27 cellular contexts compared by ENCODE assay signal in genomic region chr12:123790901-123791486, GRCh38. TPM values are rescaled to one million over a fixed set of nuclear protein-coding genes. Genes with fewer than 3 reads are reported as not detected.
DNase-seq lines count a peak whose midpoint lies in the region; ATAC-seq, FAIRE-seq and TF ChIP-seq lines count a peak whose summit lies in the region.
"Had no signal": no experiment of that assay in that cellular context is flagged by ENCODE, and none has a peak within 500 bp of the region (broad histone marks: within the 10 kb centered on the region; RNA-seq: fewer than 3 reads in every experiment).

No MANE protein-coding gene starts in this region.

- TF ChIP-seq POLR2A in HepG2 (IDR thresholded peaks at IDR 0.05; ENCODE audit: insufficient read depth in 1 of 2, low read depth in 2 of 2, low read length in 2 of 2): no peak
- no peak for TF ChIP-seq POLR2A in right lobe of liver (IDR thresholded peaks at IDR 0.05)
- TF ChIP-seq POLR2A in GM12878 (IDR thresholded peaks at IDR 0.05; ENCODE audit: low read depth, low read length): no peak

- no peaks in the 10 kb centered on the region for H3K4me1 Mint-ChIP-seq in stimulated activated memory B cell treated with anti-CD40 and anti-IgM and Interleukin-4, amounts not matched to agents 10 μg/mL and 1 μg/mL and 100 μg/mL, for 72 hours
- H3K4me1 Mint-ChIP-seq: B cell; CD4-positive, alpha-beta memory T cell; CD4-positive, CD25-positive, alpha-beta regulatory T cell; CD8-positive, alpha-beta memory T cell had no signal

- H3K79me2 ChIP-seq in HepG2 (ENCODE audit: insufficient read depth, low read length) (no peaks in the 10 kb centered on the region), GM12878 (ENCODE audit: control insufficient read depth, insufficient read depth, low read length) (no peaks in the 10 kb centered on the region), smooth muscle cell (ENCODE audit: low read depth) (no peaks in the 10 kb centered on the region)

- no peak for FAIRE-seq in HepG2 (lab: Jason Lieb, UNC)
- FAIRE-seq in GM12878 (lab: Jason Lieb, UNC): peak; percentile 13
- FAIRE-seq: A549, GM12891, GM19239 had no signal

- no peak for TF ChIP-seq EP300 in HepG2 (IDR thresholded peaks at IDR 0.05; ENCODE audit: low read depth in 2 of 2, low read length in 2 of 2)
- TF ChIP-seq EP300 in HepG2 (CRISPR knock-in tag; IDR thresholded peaks at IDR 0.05; ENCODE audit: borderline replicate concordance): no peak
- no peak for TF ChIP-seq EP300 in GM12878 (IDR thresholded peaks at IDR 0.05; ENCODE audit: borderline replicate concordance in 1 of 2, control insufficient read depth in 1 of 2, low read depth in 2 of 2, low read length in 2 of 2)

- H3K4me2 ChIP-seq in HepG2 (ENCODE audit: low read depth, low read length) (no peak overlapping the region), GM12878 (ENCODE audit: control insufficient read depth, insufficient read depth) (no peak overlapping the region), smooth muscle cell (no peak overlapping the region)
- H3K4me2 ChIP-seq: A549; BLaER1 treated with 17β-estradiol and CSF1 and Interleukin-3, amounts not matched to agents 10 nM and 100 nM had no signal

- intact Hi-C loops in HepG2 (cut with micrococcal nuclease; ENCODE audit: unreplicated experiment): no loop called here
- intact Hi-C loops in right lobe of liver (cut with DNase I): no loop called here
- intact Hi-C loops in GM12878 (cut with micrococcal nuclease; ENCODE audit: unreplicated experiment): no loop called here
- intact Hi-C loops in cardiac septum (cut with DNase I): no loop called here

- CTCF ChIA-PET in HepG2 (lab: Yijun Ruan, JAX; ENCODE audit: low intra/inter-chr PET ratio, low total read pairs) (no interaction called here), GM12878 (lab: Yijun Ruan, JAX) (no interaction called here)

- no TSS peak for BruUV-seq in HepG2 (replicated peaks; lab: Mats Ljungman, UMichigan)
- BruUV-seq in GM12878 (replicated peaks; lab: Mats Ljungman, UMichigan): no TSS peak

- no peaks in the 10 kb centered on the region for H3K36me3 ChIP-seq in HepG2 (replicated peaks in 1 of 2; ENCODE audit: control insufficient read depth in 1 of 2, insufficient read depth in 2 of 2, low read length in 2 of 2)
- H3K36me3 ChIP-seq in right lobe of liver: no peaks in the 10 kb centered on the region
- H3K36me3 ChIP-seq in GM12878 (ENCODE audit: control insufficient read depth in 2 of 2, insufficient read depth in 2 of 2, low read length in 1 of 2): no peaks in the 10 kb centered on the region
- H3K36me3 ChIP-seq in smooth muscle cell (ENCODE audit: low read depth): no peaks in the 10 kb centered on the region
- H3K36me3 ChIP-seq: BLaER1 treated with 17β-estradiol and CSF1 and Interleukin-3, amounts not matched to agents 10 nM and 100 nM had no signal

- H2AFZ ChIP-seq in HepG2 (ENCODE audit: low read length) (no peak overlapping the region), GM12878 (ENCODE audit: control insufficient read depth, low read depth, low read length) (no peak overlapping the region), smooth muscle cell (ENCODE audit: low read depth) (no peak overlapping the region)

- H3K27me3 ChIP-seq in HepG2 (ENCODE audit: control insufficient read depth in 1 of 2, insufficient read depth in 2 of 2, low read length in 2 of 2) (no peaks in the 10 kb centered on the region; a peak in 1 of 5 replicates), right lobe of liver (no peaks in the 10 kb centered on the region), GM12878 (replicated peaks in 1 of 2; ENCODE audit: control insufficient read depth in 2 of 2, insufficient read depth in 2 of 2, low read length in 1 of 2) (no peaks in the 10 kb centered on the region), smooth muscle cell (ENCODE audit: low read depth) (no peaks in the 10 kb centered on the region)
- H3K27me3 ChIP-seq: BLaER1 treated with 17β-estradiol and CSF1 and Interleukin-3, amounts not matched to agents 10 nM and 100 nM had no signal

- in situ Hi-C loops in HepG2 (cut with HindIII; ENCODE audit: extremely low pct_ligation_motif_present, low pct_unique_long_range_greater_than_20kb): no loop called here
- in situ Hi-C loops in GM12878 (cut with MboI): no loop called here

- no peak overlapping the region for H3K4me3 ChIP-seq in HepG2 (replicated peaks in 1 of 3; ENCODE audit: insufficient read depth in 1 of 3, low read depth in 2 of 3, low read length in 3 of 3)
- no peak overlapping the region for H3K4me3 ChIP-seq in right lobe of liver
- H3K4me3 ChIP-seq in GM12878: no peak overlapping the region
- no peak overlapping the region for H3K4me3 ChIP-seq in smooth muscle cell
- H3K4me3 ChIP-seq: A549; BLaER1 treated with 17β-estradiol and CSF1 and Interleukin-3, amounts not matched to agents 10 nM and 100 nM had no signal

- no peak overlapping the region for H3K27ac Mint-ChIP-seq in stimulated activated memory B cell treated with anti-CD40 and anti-IgM and Interleukin-4, amounts not matched to agents 10 μg/mL and 1 μg/mL and 100 μg/mL, for 72 hours
- H3K27ac Mint-ChIP-seq: B cell; CD4-positive, alpha-beta memory T cell; CD4-positive, CD25-positive, alpha-beta regulatory T cell had no signal

- peaks cover 6% of the 10 kb centered on the region for H3K9me3 Mint-ChIP-seq in stimulated activated memory B cell treated with anti-CD40 and anti-IgM and Interleukin-4, amounts not matched to agents 10 μg/mL and 1 μg/mL and 100 μg/mL, for 72 hours

- POLR2A ChIA-PET in HepG2 (lab: Yijun Ruan, JAX): no interaction called here
- POLR2A ChIA-PET in GM12878 (lab: Charles Lee): no interaction called here

- H3F3A ChIP-seq in smooth muscle cell (ENCODE audit: low read depth): no peaks in the 10 kb centered on the region

- RAD21 ChIA-PET in GM12878 (lab: Charles Lee; ENCODE audit: unreplicated experiment): no interaction called here

- H3K9me3 ChIP-seq in HepG2 (ENCODE audit: low read length) (no peaks in the 10 kb centered on the region), right lobe of liver (no peaks in the 10 kb centered on the region), GM12878 (replicated peaks; ENCODE audit: control insufficient read depth, insufficient read depth, low read length) (no peaks in the 10 kb centered on the region), smooth muscle cell (replicated peaks; ENCODE audit: low read depth) (no peaks in the 10 kb centered on the region)

- no peak overlapping the region for H3K4me3 Mint-ChIP-seq in stimulated activated memory B cell treated with anti-CD40 and anti-IgM and Interleukin-4, amounts not matched to agents 10 μg/mL and 1 μg/mL and 100 μg/mL, for 72 hours
- H3K4me3 Mint-ChIP-seq: B cell; CD4-positive, alpha-beta memory T cell; CD4-positive, CD25-positive, alpha-beta regulatory T cell; CD8-positive, alpha-beta memory T cell had no signal

- no peaks in the 10 kb centered on the region for H4K20me1 ChIP-seq in HepG2 (ENCODE audit: insufficient read depth, low read length)
- no peaks in the 10 kb centered on the region for H4K20me1 ChIP-seq in GM12878 (ENCODE audit: control insufficient read depth, insufficient read depth)
- H4K20me1 ChIP-seq in smooth muscle cell (ENCODE audit: low read depth): no peaks in the 10 kb centered on the region
- H4K20me1 ChIP-seq: BLaER1 treated with 17β-estradiol and CSF1 and Interleukin-3, amounts not matched to agents 10 nM and 100 nM had no signal

- WGBS in HepG2 (ENCODE audit: low lambda C conversion rate): 31% methylated on average over 4 of the region's 4 CpGs
- 58% methylated on average over 4 of the region's 4 CpGs for WGBS in right lobe of liver (ENCODE audit: insufficient coverage, low coverage, low lambda C conversion rate, missing lambda C conversion rate)
- 52% methylated on average over 4 of the region's 4 CpGs for WGBS in GM12878 (ENCODE audit: insufficient coverage, insufficient replicate concordance, low lambda C conversion rate, missing lambda C conversion rate)
- 79% methylated on average over 4 of the region's 4 CpGs for whole genome bisulfite sequencing in smooth muscle cell (ENCODE audit: low lambda C conversion rate)

- ATAC-seq in HepG2 (no peak), right lobe of liver (no peak), GM12878 (no peak)
- ATAC-seq in stimulated activated memory B cell treated with anti-CD40 and anti-IgM and Interleukin-4, amounts not matched to agents 10 μg/mL and 1 μg/mL and 100 μg/mL, for 72 hours: peak; percentile 54

- H3K27me3 Mint-ChIP-seq in stimulated activated memory B cell treated with anti-CD40 and anti-IgM and Interleukin-4, amounts not matched to agents 10 μg/mL and 1 μg/mL and 100 μg/mL, for 72 hours: no peaks in the 10 kb centered on the region
- H3K27me3 Mint-ChIP-seq: B cell; CD4-positive, alpha-beta memory T cell had no signal

- no peak overlapping the region for H3K9ac ChIP-seq in HepG2 (ENCODE audit: insufficient read depth, low read depth, low read length)
- H3K9ac ChIP-seq in GM12878 (ENCODE audit: control insufficient read depth, insufficient read depth, low read length): no peak overlapping the region
- H3K9ac ChIP-seq in smooth muscle cell (ENCODE audit: low read depth): no peak overlapping the region
- H3K9ac ChIP-seq: BLaER1 treated with 17β-estradiol and CSF1 and Interleukin-3, amounts not matched to agents 10 nM and 100 nM had no signal

- TF ChIP-seq CTCF in HepG2 (CRISPR knock-in tag; IDR thresholded peaks at IDR 0.05) (no peak), right lobe of liver (IDR thresholded peaks at IDR 0.05) (no peak), GM12878 (IDR thresholded peaks at IDR 0.05 in 2 of 3, conservative IDR thresholded peaks at IDR 0.05 in 1 of 3; ENCODE audit: control insufficient read depth in 2 of 3, extremely low read depth in 1 of 3, insufficient read depth in 1 of 3, low read depth in 3 of 3, low read length in 3 of 3) (no peak), smooth muscle cell (IDR thresholded peaks at IDR 0.05; ENCODE audit: borderline replicate concordance, insufficient read depth, poor library complexity, severe bottlenecking) (no peak)

- peaks cover 13% of the 10 kb centered on the region for H3K36me3 Mint-ChIP-seq in stimulated activated memory B cell treated with anti-CD40 and anti-IgM and Interleukin-4, amounts not matched to agents 10 μg/mL and 1 μg/mL and 100 μg/mL, for 72 hours
- H3K36me3 Mint-ChIP-seq: CD4-positive, alpha-beta memory T cell; CD4-positive, CD25-positive, alpha-beta regulatory T cell; CD8-positive, alpha-beta memory T cell had no signal

- DNase-seq in HepG2 (ENCODE audit: low spot score) (no peak), right lobe of liver (no peak), GM12878 (ENCODE audit: low read depth, low spot score) (no peak), left kidney (ENCODE audit: low read depth, low spot score) (peak; percentile 61), cardiac septum (ENCODE audit: low spot score) (no peak), smooth muscle cell (lab: John Stamatoyannopoulos, UW; ENCODE audit: unreplicated experiment) (no peak)
- no peak for DNase-seq in activated naive CD4-positive, alpha-beta T cell treated with Interleukin-2 at 50 U/mL for 16 hours
- DNase-seq: AML-193; CD4-positive, alpha-beta memory T cell; CD4-positive, CD25-positive, alpha-beta regulatory T cell; CD8-positive, alpha-beta memory T cell; COR-L47; DMS 273 treated with DMSO at 0.1 percent for 48 hours; DMS153; DMS53; DMS79; DND-41; EL; GDM1 had no signal

- no peaks in the 10 kb centered on the region for H3K4me1 ChIP-seq in HepG2 (ENCODE audit: insufficient read depth, low read length)
- no peaks in the 10 kb centered on the region for H3K4me1 ChIP-seq in right lobe of liver
- no peaks in the 10 kb centered on the region for H3K4me1 ChIP-seq in GM12878 (ENCODE audit: control insufficient read depth, insufficient read depth, low read length)
- no peaks in the 10 kb centered on the region for H3K4me1 ChIP-seq in smooth muscle cell (ENCODE audit: low read depth)
- H3K4me1 ChIP-seq: A549 had no signal

- H3K27ac ChIP-seq in HepG2 (ENCODE audit: extremely low read length, insufficient read depth, low read length) (no peak overlapping the region), right lobe of liver (no peak overlapping the region), GM12878 (ENCODE audit: control insufficient read depth, insufficient read depth) (no peak overlapping the region), smooth muscle cell (ENCODE audit: low read depth) (no peak overlapping the region)
- H3K27ac ChIP-seq: 22Rv1; A549; BLaER1 treated with 17β-estradiol and CSF1 and Interleukin-3, amounts not matched to agents 10 nM and 100 nM; C4-2B had no signal

- TF ChIP-seq RAD21 in HepG2 (CRISPR knock-in tag; IDR thresholded peaks at IDR 0.05) (no peak), GM12878 (IDR thresholded peaks at IDR 0.05; ENCODE audit: insufficient read depth, low read depth, low read length) (no peak)

- SMC1A ChIA-PET in GM12878 (lab: Charles Lee; ENCODE audit: uncharacterized antibody, unreplicated experiment): interaction anchor here (1.1 kb wide), 1 partner anchor 20 kb away, joined by 3 read pairs; no protein-coding TSS in a partner anchor

RNA-seq across cellular contexts. Expression of gene DNAH10, which starts 28.9 kb away (rescaled TPM):
- total RNA-seq in HepG2 (2016; rRNA removed; fragmentation: Illumina TruSeq; extraction: Trizol): 0.02 and 0.06 TPM in 2 replicates
- under 0.01 and 0.09 TPM in 2 replicates for total RNA-seq in HepG2 (2016; cell fraction: cytosol; rRNA removed; fragmentation: Illumina TruSeq; extraction: Trizol; ENCODE audit: low read depth)
- 0.04 and 0.10 TPM in 2 replicates for total RNA-seq in HepG2 (2016; cell fraction: insoluble cytoplasmic fraction; rRNA removed; fragmentation: Illumina TruSeq; extraction: Trizol)
- total RNA-seq in HepG2 (2016; cell fraction: membrane; rRNA removed; fragmentation: Illumina TruSeq; extraction: Trizol): 0.06 TPM in 1 of 2 replicates, not detected in the other
- 0.03 and 0.31 TPM in 2 replicates for total RNA-seq in HepG2 (2016; cell fraction: nucleus; rRNA removed; fragmentation: Illumina TruSeq; extraction: Trizol)
- polyA plus RNA-seq in HepG2 (2011; rRNA removed): 0.01 and 0.08 TPM in 2 replicates
- 0.01 and 0.04 TPM in 2 replicates for polyA plus RNA-seq in HepG2 (2011; cell fraction: cytosol; rRNA removed)
- polyA plus RNA-seq in HepG2 (2011; cell fraction: nucleus; rRNA removed): 0.10 and 0.12 TPM in 2 replicates
- 0.08 and 0.23 TPM in 2 replicates for polyA plus RNA-seq in HepG2 (2012)
- not detected in 2 replicates for polyA plus RNA-seq in HepG2 (2016; cell fraction: cytosol; fragmentation: Illumina TruSeq; extraction: Trizol; ENCODE audit: low read depth)
- polyA plus RNA-seq in HepG2 (2016; cell fraction: insoluble cytoplasmic fraction; fragmentation: Illumina TruSeq; extraction: Trizol; ENCODE audit: low read depth): not detected in 2 replicates
- not detected in 2 replicates for polyA plus RNA-seq in HepG2 (2016; cell fraction: membrane; fragmentation: Illumina TruSeq; extraction: Trizol; ENCODE audit: low read depth)
- not detected in 2 replicates for polyA plus RNA-seq in HepG2 (2016; cell fraction: nucleus; fragmentation: Illumina TruSeq; extraction: Trizol; ENCODE audit: insufficient read depth, low read depth)
- under 0.01 and 0.02 TPM in 2 replicates for polyA minus RNA-seq in HepG2 (2011; rRNA and poly(A)+ RNA removed; ENCODE audit: low replicate concordance)
- polyA minus RNA-seq in HepG2 (2011; cell fraction: cytosol; rRNA and poly(A)+ RNA removed): not detected in 2 replicates
- under 0.01 and 0.25 TPM in 2 replicates for polyA minus RNA-seq in HepG2 (2011; cell fraction: nucleus; rRNA and poly(A)+ RNA removed)
- total RNA-seq in right lobe of liver: under 1 TPM in 5 of 6 experiments, not detected in 1; under 0.01 to 0.40 (median 0.16) TPM
- total RNA-seq in GM12878 (2013; cell fraction: nucleolus; rRNA removed): 0.44 and 0.86 TPM in 2 replicates
- total RNA-seq in GM12878 (2014; rRNA removed): 0.05 and 0.06 TPM in 2 replicates
- total RNA-seq in GM12878 (2014; rRNA removed; fragmentation: Illumina TruSeq; extraction: Trizol): 0.04 and 0.09 TPM in 2 replicates
- total RNA-seq in GM12878 (2021): 0.18 and 0.53 TPM in 2 replicates
- polyA plus RNA-seq in GM12878 (2011; ENCODE audit: low read depth): not detected
- 0.01 and 0.06 TPM in 2 replicates for polyA plus RNA-seq in GM12878 (2011; rRNA removed)
- 0.03 TPM in 2 replicates for polyA plus RNA-seq in GM12878 (2011; cell fraction: cytosol; rRNA removed)
- polyA plus RNA-seq in GM12878 (2011; cell fraction: nucleus; rRNA removed): 0.15 and 0.16 TPM in 2 replicates
- polyA plus RNA-seq in GM12878 (2012): 0.03 and 0.10 TPM in 2 replicates
- polyA plus RNA-seq in GM12878 (2014; fragmentation: Illumina TruSeq; extraction: Trizol): 0.03 and 0.06 TPM in 2 replicates
- polyA plus RNA-seq in GM12878 (2014; fragmentation: Nextera tagmentation; extraction: Ambion mirVana): under 1 TPM; 0.04 to 0.05 TPM
- polyA plus RNA-seq in GM12878 (2014; rRNA removed): 0.05 and 0.10 TPM in 2 replicates
- under 1 TPM; 0.05 to 0.32 TPM for polyA plus RNA-seq in GM12878 (2016; fragmentation: Nextera tagmentation; extraction: Ambion mirVana)
- polyA minus RNA-seq in GM12878 (2011; rRNA and poly(A)+ RNA removed): 0.10 TPM in 1 of 2 replicates, not detected in the other
- polyA minus RNA-seq in GM12878 (2011; cell fraction: cytosol; rRNA and poly(A)+ RNA removed): not detected in 2 replicates
- 0.12 and 0.19 TPM in 2 replicates for polyA minus RNA-seq in GM12878 (2011; cell fraction: nucleus; rRNA and poly(A)+ RNA removed)
- 0.73 TPM for total RNA-seq in cardiac septum
- total RNA-seq in smooth muscle cell: 1.2 and 1.5 TPM in 2 replicates
- polyA plus RNA-seq in smooth muscle cell: 1.1 and 2.2 TPM in 2 replicates
- polyA plus RNA-seq: CD8-positive, alpha-beta memory T cell had no signal
